2 cellular contexts compared by ENCODE assay signal in the genomic region with DNA sequence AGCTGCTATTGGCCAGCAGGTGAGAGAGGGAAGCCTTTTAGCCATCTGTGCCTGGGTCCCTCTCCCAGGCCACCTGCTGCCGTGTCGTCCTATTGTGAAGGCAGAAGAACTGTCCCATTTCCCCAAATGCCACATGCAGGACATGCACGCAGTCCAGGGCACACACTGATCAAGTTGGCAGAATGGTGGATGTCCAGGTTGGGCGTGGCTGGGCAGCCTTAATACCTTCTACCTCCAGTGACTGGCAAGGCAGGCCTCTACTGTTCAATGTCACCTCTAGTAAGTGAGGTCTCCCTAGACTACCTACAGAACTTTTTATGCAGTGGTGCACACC.
TF ChIP-seq lines count a peak whose summit lies in the region.

No MANE protein-coding gene starts in this region.

TF ChIP-seq in K562, 482 proteins besides CTCF, POLR2A, EP300 and RAD21 (continues in another document):
- TF ChIP-seq ZNF589 (CRISPR knock-in tag; IDR thresholded peaks at IDR 0.05; ENCODE audit: low read depth) (peak; percentile 3; the same call in 1 of the 2 replicates), MYC (IDR thresholded peaks at IDR 0.05; ENCODE audit: low read depth, low read length) (no peak), MYC (CRISPR knock-in tag; IDR thresholded peaks at IDR 0.05; ENCODE audit: borderline replicate concordance, low read depth) (peak; percentile 15; the same call in 1 of the 2 replicates), ZBTB11 (CRISPR knock-in tag; IDR thresholded peaks at IDR 0.05) (no peak), NR2C2 (CRISPR knock-in tag; IDR thresholded peaks at IDR 0.05) (no peak), NR2C2 (tag; IDR thresholded peaks at IDR 0.05) (0 out of 2 replicates have a peak, but pooled peaks have one; percentile 53), PREB (CRISPR knock-in tag; IDR thresholded peaks at IDR 0.05) (no peak), GTF2A2 (tag; IDR thresholded peaks at IDR 0.05) (peak; percentile 81; the same call in 1 of the 2 replicates), ZKSCAN8 (CRISPR knock-in tag; IDR thresholded peaks at IDR 0.05) (peak; percentile 21; the same call in 1 of the 2 replicates), ZNF197 (CRISPR knock-in tag; IDR thresholded peaks at IDR 0.05; ENCODE audit: low read depth) (peak; percentile 22; the same call in 1 of the 2 replicates), GABPA (tag; conservative IDR thresholded peaks at IDR 0.05; ENCODE audit: low read depth) (no peak)
- TF ChIP-seq, protein P1, sequence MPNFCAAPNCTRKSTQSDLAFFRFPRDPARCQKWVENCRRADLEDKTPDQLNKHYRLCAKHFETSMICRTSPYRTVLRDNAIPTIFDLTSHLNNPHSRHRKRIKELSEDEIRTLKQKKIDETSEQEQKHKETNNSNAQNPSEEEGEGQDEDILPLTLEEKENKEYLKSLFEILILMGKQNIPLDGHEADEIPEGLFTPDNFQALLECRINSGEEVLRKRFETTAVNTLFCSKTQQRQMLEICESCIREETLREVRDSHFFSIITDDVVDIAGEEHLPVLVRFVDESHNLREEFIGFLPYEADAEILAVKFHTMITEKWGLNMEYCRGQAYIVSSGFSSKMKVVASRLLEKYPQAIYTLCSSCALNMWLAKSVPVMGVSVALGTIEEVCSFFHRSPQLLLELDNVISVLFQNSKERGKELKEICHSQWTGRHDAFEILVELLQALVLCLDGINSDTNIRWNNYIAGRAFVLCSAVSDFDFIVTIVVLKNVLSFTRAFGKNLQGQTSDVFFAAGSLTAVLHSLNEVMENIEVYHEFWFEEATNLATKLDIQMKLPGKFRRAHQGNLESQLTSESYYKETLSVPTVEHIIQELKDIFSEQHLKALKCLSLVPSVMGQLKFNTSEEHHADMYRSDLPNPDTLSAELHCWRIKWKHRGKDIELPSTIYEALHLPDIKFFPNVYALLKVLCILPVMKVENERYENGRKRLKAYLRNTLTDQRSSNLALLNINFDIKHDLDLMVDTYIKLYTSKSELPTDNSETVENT (CRISPR knock-in tag; IDR thresholded peaks at IDR 0.05), result no peak
- TF ChIP-seq, protein P2, sequence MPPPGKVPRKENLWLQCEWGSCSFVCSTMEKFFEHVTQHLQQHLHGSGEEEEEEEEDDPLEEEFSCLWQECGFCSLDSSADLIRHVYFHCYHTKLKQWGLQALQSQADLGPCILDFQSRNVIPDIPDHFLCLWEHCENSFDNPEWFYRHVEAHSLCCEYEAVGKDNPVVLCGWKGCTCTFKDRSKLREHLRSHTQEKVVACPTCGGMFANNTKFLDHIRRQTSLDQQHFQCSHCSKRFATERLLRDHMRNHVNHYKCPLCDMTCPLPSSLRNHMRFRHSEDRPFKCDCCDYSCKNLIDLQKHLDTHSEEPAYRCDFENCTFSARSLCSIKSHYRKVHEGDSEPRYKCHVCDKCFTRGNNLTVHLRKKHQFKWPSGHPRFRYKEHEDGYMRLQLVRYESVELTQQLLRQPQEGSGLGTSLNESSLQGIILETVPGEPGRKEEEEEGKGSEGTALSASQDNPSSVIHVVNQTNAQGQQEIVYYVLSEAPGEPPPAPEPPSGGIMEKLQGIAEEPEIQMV (tag; conservative IDR thresholded peaks at IDR 0.05; ENCODE audit: low read depth), result no peak
- TF ChIP-seq, protein P3, sequence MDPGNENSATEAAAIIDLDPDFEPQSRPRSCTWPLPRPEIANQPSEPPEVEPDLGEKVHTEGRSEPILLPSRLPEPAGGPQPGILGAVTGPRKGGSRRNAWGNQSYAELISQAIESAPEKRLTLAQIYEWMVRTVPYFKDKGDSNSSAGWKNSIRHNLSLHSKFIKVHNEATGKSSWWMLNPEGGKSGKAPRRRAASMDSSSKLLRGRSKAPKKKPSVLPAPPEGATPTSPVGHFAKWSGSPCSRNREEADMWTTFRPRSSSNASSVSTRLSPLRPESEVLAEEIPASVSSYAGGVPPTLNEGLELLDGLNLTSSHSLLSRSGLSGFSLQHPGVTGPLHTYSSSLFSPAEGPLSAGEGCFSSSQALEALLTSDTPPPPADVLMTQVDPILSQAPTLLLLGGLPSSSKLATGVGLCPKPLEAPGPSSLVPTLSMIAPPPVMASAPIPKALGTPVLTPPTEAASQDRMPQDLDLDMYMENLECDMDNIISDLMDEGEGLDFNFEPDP (CRISPR knock-in tag; IDR thresholded peaks at IDR 0.05), result no peak

TF ChIP-seq in H1, 55 proteins besides CTCF, POLR2A, EP300 and RAD21:
- no peak for TF ChIP-seq RBBP5 (IDR thresholded peaks at IDR 0.05; ENCODE audit: borderline replicate concordance, low read depth, low read length)
